1 cellular context compared by ENCODE assay signal in genomic region chr12:124995200-124995961, GRCh38.
A peak's percentile ranks its signal among the peaks of the same experiment; 100 is the strongest.
TF ChIP-seq lines count a peak whose summit lies in the region.

No MANE protein-coding gene starts in this region.

TF ChIP-seq in GM12878, 131 proteins besides CTCF, POLR2A, EP300 and RAD21 (continued from another document):
- TF ChIP-seq ZNF687 (IDR thresholded peaks at IDR 0.05) (peak; percentile 28; the same call in 1 of the 2 replicates), RUNX3 (IDR thresholded peaks at IDR 0.05; ENCODE audit: low read length) (peak; percentile 64), SMARCA5 (IDR thresholded peaks at IDR 0.05) (peak; percentile 78; the same call in 1 of the 2 replicates), RBBP5 (conservative IDR thresholded peaks at IDR 0.05) (no peak), CBX5 (IDR thresholded peaks at IDR 0.05; ENCODE audit: low read depth) (no peak), ZBED1 (IDR thresholded peaks at IDR 0.05; ENCODE audit: borderline replicate concordance) (no peak), TCF7 (IDR thresholded peaks at IDR 0.05; ENCODE audit: borderline replicate concordance) (no peak), HSF1 (IDR thresholded peaks at IDR 0.05; ENCODE audit: low read depth, low read length) (no peak), CREB1 (IDR thresholded peaks at IDR 0.05; ENCODE audit: low read depth) (0 out of 2 replicates have a peak, but pooled peaks have one; percentile 32), HDGF (IDR thresholded peaks at IDR 0.05) (0 out of 2 replicates have a peak, but pooled peaks have one; percentile 21), YY1 (IDR thresholded peaks at IDR 0.05; ENCODE audit: low read depth, low read length) (no peak), PBX3 (IDR thresholded peaks at IDR 0.05; ENCODE audit: insufficient replicate concordance, low read depth, low read length) (peak; percentile 22), SPI1 (IDR thresholded peaks at IDR 0.05; ENCODE audit: borderline replicate concordance, insufficient read depth, low read depth, low read length) (0 out of 2 replicates have a peak, but pooled peaks have one; percentile 11), NBN (IDR thresholded peaks at IDR 0.05) (peak; percentile 26; the same call in 1 of the 2 replicates), BCL3 (IDR thresholded peaks at IDR 0.05; ENCODE audit: borderline replicate concordance, insufficient read depth, low read depth, low read length, poor library complexity, severe bottlenecking) (no peak), SMC3 (IDR thresholded peaks at IDR 0.05; ENCODE audit: borderline replicate concordance, low read length) (no peak), SREBF1 (IDR thresholded peaks at IDR 0.05; ENCODE audit: low read length) (no peak), NFXL1 (IDR thresholded peaks at IDR 0.05; ENCODE audit: borderline replicate concordance) (no peak), ZNF622 (IDR thresholded peaks at IDR 0.05) (no peak), MTA3 (IDR thresholded peaks at IDR 0.05; ENCODE audit: borderline replicate concordance, low read length) (0 out of 2 replicates have a peak, but pooled peaks have one; percentile 19), MEF2A (IDR thresholded peaks at IDR 0.05; ENCODE audit: insufficient read depth, low read depth, low read length) (peak; percentile 57; the same call in 1 of the 2 replicates), DPF2 (IDR thresholded peaks at IDR 0.05) (no peak), ZNF217 (IDR thresholded peaks at IDR 0.05) (peak; percentile 79; the same call in 1 of the 2 replicates), WRNIP1 (IDR thresholded peaks at IDR 0.05; ENCODE audit: borderline replicate concordance, low read depth, low read length) (no peak), LARP7 (IDR thresholded peaks at IDR 0.05) (no peak; the same call in 1 of the 2 replicates), ZNF274 (IDR thresholded peaks at IDR 0.05; ENCODE audit: insufficient read depth, insufficient read length) (no peak), BMI1 (IDR thresholded peaks at IDR 0.05; ENCODE audit: borderline replicate concordance) (no peak), MTA2 (IDR thresholded peaks at IDR 0.05; ENCODE audit: low read depth) (no peak), POLR2AphosphoS2 (IDR thresholded peaks at IDR 0.05; ENCODE audit: low read depth, low read length) (no peak)
TF ChIP-seq in GM12878: peak in this region for 12.
